ENCODE assay signal across 8 cellular contexts in genomic region chr17:9021158-9021984, GRCh38. TPM values are rescaled to one million over a fixed set of nuclear protein-coding genes. Genes with fewer than 3 reads are reported as not detected.
DNase-seq lines count a peak whose midpoint lies in the region; ATAC-seq, FAIRE-seq and TF ChIP-seq lines count a peak whose summit lies in the region.

Gene NTN1, plus strand, starts transcription at chr17:9021510. Its CDS starts 864 bp downstream, at chr17:9022374.

- peak within 1 kb of the TSS; percentile 77 for H3K9ac ChIP-seq in NT2/D1 (ENCODE audit: insufficient read length, low read depth)

- peaks cover 11% of the 10 kb centered on the region for H3K4me1 ChIP-seq in NT2/D1 (ENCODE audit: insufficient read depth, insufficient read length)
- peaks cover 6 to 20% (median 8%) of the 10 kb centered on the region in 3 donors for H3K4me1 ChIP-seq in pancreas
- H3K4me1 ChIP-seq in upper lobe of right lung: peaks cover 21% of the 10 kb centered on the region

- peak within 1 kb of the TSS; percentile 58 for H3K4me3 Mint-ChIP-seq in glutamatergic neuron (ENCODE audit: unreplicated experiment)

- H3K4me1 Mint-ChIP-seq in glutamatergic neuron (ENCODE audit: low read depth, unreplicated experiment): no peaks in the 10 kb centered on the region

- H3K36me3 ChIP-seq in H7 (replicated peaks; ENCODE audit: control insufficient read depth, insufficient read depth, low read length) (no peaks in the 10 kb centered on the region), NT2/D1 (ENCODE audit: insufficient read depth, insufficient read length, low read length) (peaks cover 7% of the 10 kb centered on the region), pancreas (no peaks in the 10 kb centered on the region), upper lobe of right lung (no peaks in the 10 kb centered on the region)

- no peak within 1 kb of the TSS for H3K27ac Mint-ChIP-seq in glutamatergic neuron (ENCODE audit: unreplicated experiment)

- DNase-seq in D341Med (ENCODE audit: low spot score): peak; percentile 59
- DNase-seq in H7: peak; percentile 92
- DNase-seq in NT2/D1 (ENCODE audit: low read depth, low spot score): no peak
- DNase-seq in activated naive CD4-positive, alpha-beta T cell treated with Interleukin-2 at 50 U/mL for 16 hours: peak; percentile 68
- peak; percentile 61 for DNase-seq in glutamatergic neuron
- DNase-seq in pancreas: peak; percentile 54 to 85 (median 68)
- peak; percentile 72 for DNase-seq in upper lobe of right lung
- DNase-seq in NCI-H446 (lab: John Stamatoyannopoulos, UW): no peak

- H3K4me3 ChIP-seq in H7 (ENCODE audit: insufficient read depth, low read depth, low read length) (peak within 1 kb of the TSS; percentile 44), NT2/D1 (ENCODE audit: insufficient read length, low read depth) (peak within 1 kb of the TSS; percentile 54), pancreas (peak within 1 kb of the TSS; percentile 55 to 78 (median 61)), upper lobe of right lung (peak within 1 kb of the TSS; percentile 64)

- WGBS in pancreas, 2 donors: 0 to 1% methylated on average over 61 to 111 of the region's 111 CpGs

- no peak for TF ChIP-seq CTCF in glutamatergic neuron (IDR thresholded peaks at IDR 0.05; ENCODE audit: partially characterized antibody, unreplicated experiment)
- TF ChIP-seq CTCF in pancreas (IDR thresholded peaks at IDR 0.05): no peak
- TF ChIP-seq CTCF in upper lobe of right lung (IDR thresholded peaks at IDR 0.05): no peak

- no peaks in the 10 kb centered on the region for H3K36me3 Mint-ChIP-seq in glutamatergic neuron (ENCODE audit: unreplicated experiment)

- ATAC-seq in pancreas (peak; percentile 65 to 83 (median 75)), upper lobe of right lung (peak; percentile 62)

- FAIRE-seq in pancreas (lab: Jason Lieb, UNC): no peak

- peak within 1 kb of the TSS in 3 of 4 donors; percentile 20 to 67 (median 58) for H3K27ac ChIP-seq in pancreas
- H3K27ac ChIP-seq in upper lobe of right lung: no peak within 1 kb of the TSS

- peaks cover 13% of the 10 kb centered on the region for H3K27me3 Mint-ChIP-seq in glutamatergic neuron (ENCODE audit: unreplicated experiment)

- H3K27me3 ChIP-seq in H7 (ENCODE audit: control insufficient read depth, insufficient read depth, low read length) (peaks cover 86% of the 10 kb centered on the region), NT2/D1 (ENCODE audit: insufficient read depth, insufficient read length) (peaks cover 45% of the 10 kb centered on the region), pancreas (no peaks in the 10 kb centered on the region), upper lobe of right lung (peaks cover 76% of the 10 kb centered on the region)

- intact Hi-C loops in pancreas (cut with DNase I) (no loop called here), upper lobe of right lung (cut with DNase I) (no loop called here)

- H3K9me3 Mint-ChIP-seq in glutamatergic neuron (ENCODE audit: unreplicated experiment): peaks cover 4% of the 10 kb centered on the region

- no peaks in the 10 kb centered on the region for H3K9me3 ChIP-seq in NT2/D1 (ENCODE audit: insufficient read depth, low read length)
- H3K9me3 ChIP-seq in pancreas: no peaks in the 10 kb centered on the region
- H3K9me3 ChIP-seq in upper lobe of right lung: no peaks in the 10 kb centered on the region

RNA-seq across cellular contexts. Expression of gene NTN1, which starts in this region (rescaled TPM):
- 8.9 and 19.1 TPM in 2 replicates for total RNA-seq in H7 (2014; rRNA removed; shearing (Covaris generic))
- 0.76 TPM for total RNA-seq in glutamatergic neuron (ENCODE audit: unreplicated experiment)
- total RNA-seq in pancreas: 1 to 10 TPM; 1.8 to 4.3 (median 2.8) TPM
- 1 to 10 TPM; 2.2 to 2.3 TPM for polyA plus RNA-seq in pancreas
- total RNA-seq in upper lobe of right lung: 4.1 TPM

Comparison
In these comparisons a context has a peak if more than half of its experiments do, and no peak if none do; other contexts are left out.
1. Peak in DNase-seq in glutamatergic neuron; RNA of the gene not detected or under 1 TPM.
2. DNase-seq: peak in D341Med (single experiment), H7 (single experiment), activated naive CD4-positive, alpha-beta T cell treated with Interleukin-2 at 50 U/mL for 16 hours (single experiment), pancreas (6 of 6) and upper lobe of right lung (single experiment); none in NT2/D1 (single experiment) and NCI-H446 (0 of 2).
3. Peak in every context shown above with its lines, with median percentiles within 50 percentile points of each other: H3K4me3 ChIP-seq.